In genomic region chr14:54565236-54566151, GRCh38 we compare ENCODE assay signal across 8 cellular contexts. TPM values are rescaled to one million over a fixed set of nuclear protein-coding genes. Genes with fewer than 3 reads are reported as not detected.
DNase-seq lines count a peak whose midpoint lies in the region; ATAC-seq, FAIRE-seq and TF ChIP-seq lines count a peak whose summit lies in the region.

No MANE protein-coding gene starts in this region.

- intact Hi-C loops in CD14-positive monocyte (cut with micrococcal nuclease), result loop anchor here (2.0 to 5.0 kb wide), 3 partner anchors 207 to 242 kb away; no protein-coding TSS in a partner anchor

- peak overlapping the region in 3 of 7 donors; percentile 30 to 70 (median 40) for H3K27ac Mint-ChIP-seq in CD14-positive monocyte

- peaks cover 0 to 12% (median 2%) of the 10 kb centered on the region in 7 donors for H3K9me3 Mint-ChIP-seq in CD14-positive monocyte

- FAIRE-seq in GM19239 (lab: Jason Lieb, UNC), result peak; percentile 80

- peaks cover 52% of the 10 kb centered on the region for H3K27me3 ChIP-seq in mononuclear cell (ENCODE audit: insufficient read depth, low read length)

- H3K4me1 Mint-ChIP-seq in CD14-positive monocyte, result peaks cover 28% of the 10 kb centered on the region

- peak overlapping the region; percentile 61 for H3K4me3 ChIP-seq in epithelial cell of esophagus (ENCODE audit: low read length)
- H3K4me3 ChIP-seq in mononuclear cell (ENCODE audit: low read length), result peak overlapping the region; percentile 49

- ATAC-seq in HG03378 (IDR thresholded peaks at IDR 0.05; ENCODE audit: unreplicated experiment), result peak; percentile 49

- peak overlapping the region; percentile 88 to 92 for H3K4me3 Mint-ChIP-seq in CD14-positive monocyte

- peaks cover 46 to 57% (median 53%) of the 10 kb centered on the region in 3 donors for H3K27me3 Mint-ChIP-seq in CD14-positive monocyte (ENCODE audit: low read depth in 3 of 3)

- TF ChIP-seq CTCF in CD14-positive monocyte (IDR thresholded peaks at IDR 0.05), result no peak
- no peak for TF ChIP-seq CTCF in epithelial cell of esophagus (IDR thresholded peaks at IDR 0.05; ENCODE audit: insufficient read depth, low read depth, low read length, missing control alignments)

- no peaks in the 10 kb centered on the region for H3K9me3 ChIP-seq in mononuclear cell (ENCODE audit: low read depth, low read length)

- DNase-seq in CD14-positive monocyte (ENCODE audit: low spot score) (peak; percentile 74), GM19239 (ENCODE audit: insufficient read length, low spot score) (peak; percentile 80), NCI-H774 (lab: John Stamatoyannopoulos, UW) (peak; percentile 67), activated T-cell treated with anti-CD3 and anti-CD28 coated beads for 24 hours (ENCODE audit: low read depth) (peak; percentile 63), epithelial cell of esophagus (ENCODE audit: low read depth) (peak; percentile 87)
- peak; percentile 44 to 67 for DNase-seq in stimulated activated CD8-positive, alpha-beta memory T cell treated with anti-CD3 and anti-CD28 coated beads, Interleukin-4, amount 100 ng/mL, for 1 hour (ENCODE audit: low read depth in 2 of 2, low spot score in 1 of 2)

- H3K4me1 ChIP-seq in mononuclear cell (ENCODE audit: insufficient read depth, low read length), result peaks cover 35% of the 10 kb centered on the region

- peaks cover 2 to 10% of the 10 kb centered on the region in 2 donors for H3K36me3 Mint-ChIP-seq in CD14-positive monocyte

RNA-seq across cellular contexts. Expression of gene SAMD4A, which starts 1.4 kb away (rescaled TPM):
- 1 to 10 TPM; 4.2 to 8.6 TPM for polyA plus RNA-seq in CD14-positive monocyte
- 2.0 TPM for total RNA-seq in mononuclear cell

RNA-seq across cellular contexts. Expression of gene CGRRF1, which starts 55.8 kb away (rescaled TPM):
- 10 to 100 TPM; 18.6 to 19.4 TPM for polyA plus RNA-seq in CD14-positive monocyte
- total RNA-seq in mononuclear cell, result 36.4 TPM

Comparison
In these comparisons a context has a peak if more than half of its experiments do, and no peak if none do; other contexts are left out.
1. Peak in every context shown above with its lines: DNase-seq, ATAC-seq and H3K4me3 ChIP-seq.